11 cellular contexts compared by ENCODE assay signal in genomic region chr21:44941567-44941966, GRCh38. TPM values are rescaled to one million over a fixed set of nuclear protein-coding genes. Genes with fewer than 3 reads are reported as not detected.
A peak's percentile ranks its signal among the peaks of the same experiment; 100 is the strongest.
DNase-seq lines count a peak whose midpoint lies in the region; ATAC-seq and TF ChIP-seq lines count a peak whose summit lies in the region.
"Had no signal": no experiment of that assay in that cellular context is flagged by ENCODE, and none has a peak within 500 bp of the region (broad histone marks: within the 10 kb centered on the region; RNA-seq: fewer than 3 reads in every experiment).

No MANE protein-coding gene starts in this region.

- no peaks in the 10 kb centered on the region for H3K27me3 Mint-ChIP-seq in activated naive CD4-positive, alpha-beta T cell treated with anti-CD3 and anti-CD28 coated beads, Interleukin-2, amount 50 U/mL, for 24 hours
- no peaks in the 10 kb centered on the region for H3K27me3 Mint-ChIP-seq in activated T-helper 1 cell treated with anti-CD3 and anti-CD28 coated beads, Interleukin-12 subunit alpha, Interleukin-12 subunit beta, Interleukin-2, Interleukin-4 antibody, amounts not matched to agents 30 ng/mL and 10 ng/mL and 1 ng/mL, durations not matched to agents 14 hours and 24 hours and 36 hours (ENCODE audit: insufficient read depth)

- H3K4me1 Mint-ChIP-seq in activated naive CD4-positive, alpha-beta T cell treated with anti-CD3 and anti-CD28 coated beads, Interleukin-2, amount 50 U/mL, for 24 hours = peaks cover 55% of the 10 kb centered on the region
- peaks cover 35% of the 10 kb centered on the region for H3K4me1 Mint-ChIP-seq in activated T-helper 1 cell treated with anti-CD3 and anti-CD28 coated beads, Interleukin-12 subunit alpha, Interleukin-12 subunit beta, Interleukin-2, Interleukin-4 antibody, amounts not matched to agents 30 ng/mL and 10 ng/mL and 1 ng/mL, durations not matched to agents 14 hours and 24 hours and 36 hours (ENCODE audit: low read depth)

- no peak overlapping the region for H3K27ac Mint-ChIP-seq in activated naive CD4-positive, alpha-beta T cell treated with anti-CD3 and anti-CD28 coated beads, Interleukin-2, amount 50 U/mL, for 24 hours
- H3K27ac Mint-ChIP-seq in activated T-helper 1 cell treated with anti-CD3 and anti-CD28 coated beads, Interleukin-12 subunit alpha, Interleukin-12 subunit beta, Interleukin-2, Interleukin-4 antibody, amounts not matched to agents 30 ng/mL and 10 ng/mL and 1 ng/mL, durations not matched to agents 14 hours and 24 hours and 36 hours = no peak overlapping the region

- intact Hi-C loops in activated T-helper 1 cell treated with anti-CD3 and anti-CD28 coated beads, Interleukin-12 subunit alpha, Interleukin-12 subunit beta, Interleukin-2, Interleukin-4 antibody, amounts not matched to agents 30 ng/mL and 10 ng/mL and 1 ng/mL, durations not matched to agents 14 hours and 24 hours and 36 hours (cut with micrococcal nuclease) = no loop called here
- intact Hi-C loops in upper lobe of right lung (cut with DNase I) = no loop called here

- peaks cover 4% of the 10 kb centered on the region; the same call in 1 of the 2 replicates for H3K4me1 ChIP-seq in iPS-20b (ENCODE audit: insufficient read depth, low read length)
- peaks cover 15% of the 10 kb centered on the region for H3K4me1 ChIP-seq in upper lobe of right lung

- no peak overlapping the region for H3K27ac ChIP-seq in iPS-20b (ENCODE audit: low read length)
- H3K27ac ChIP-seq in upper lobe of right lung = no peak overlapping the region
- no peak overlapping the region for H3K27ac ChIP-seq in WERI-Rb-1
- H3K27ac ChIP-seq: C4-2B had no signal

- ATAC-seq in upper lobe of right lung (no peak), GM18520 (IDR thresholded peaks at IDR 0.05; ENCODE audit: unreplicated experiment) (no peak)

- no peaks in the 10 kb centered on the region for H3K9me3 Mint-ChIP-seq in activated naive CD4-positive, alpha-beta T cell treated with anti-CD3 and anti-CD28 coated beads, Interleukin-2, amount 50 U/mL, for 24 hours
- no peaks in the 10 kb centered on the region for H3K9me3 Mint-ChIP-seq in activated T-helper 1 cell treated with anti-CD3 and anti-CD28 coated beads, Interleukin-12 subunit alpha, Interleukin-12 subunit beta, Interleukin-2, Interleukin-4 antibody, amounts not matched to agents 30 ng/mL and 10 ng/mL and 1 ng/mL, durations not matched to agents 14 hours and 24 hours and 36 hours

- H3K36me3 ChIP-seq in iPS-20b (ENCODE audit: insufficient read depth, low read depth, low read length) (peaks cover 39% of the 10 kb centered on the region), upper lobe of right lung (peaks cover 15% of the 10 kb centered on the region), WERI-Rb-1 (peaks cover 64% of the 10 kb centered on the region)

- H3K27me3 ChIP-seq in iPS-20b (ENCODE audit: insufficient read depth, low read length) (no peaks in the 10 kb centered on the region), upper lobe of right lung (no peaks in the 10 kb centered on the region), WERI-Rb-1 (ENCODE audit: insufficient read depth, low read depth, severe bottlenecking) (no peaks in the 10 kb centered on the region)

- peaks cover 5% of the 10 kb centered on the region for H3K36me3 Mint-ChIP-seq in activated naive CD4-positive, alpha-beta T cell treated with anti-CD3 and anti-CD28 coated beads, Interleukin-2, amount 50 U/mL, for 24 hours
- H3K36me3 Mint-ChIP-seq in activated T-helper 1 cell treated with anti-CD3 and anti-CD28 coated beads, Interleukin-12 subunit alpha, Interleukin-12 subunit beta, Interleukin-2, Interleukin-4 antibody, amounts not matched to agents 30 ng/mL and 10 ng/mL and 1 ng/mL, durations not matched to agents 14 hours and 24 hours and 36 hours (ENCODE audit: low read depth) = peaks cover 31% of the 10 kb centered on the region

- DNase-seq in activated naive CD4-positive, alpha-beta T cell (lab: John Stamatoyannopoulos, UW) = no peak
- no peak for DNase-seq in activated T-helper 1 cell treated with anti-CD3 and anti-CD28 coated beads, Interleukin-12 subunit alpha, Interleukin-12 subunit beta, Interleukin-2, Interleukin-4 antibody, amounts not matched to agents 30 ng/mL and 10 ng/mL and 1 ng/mL, durations not matched to agents 14 hours and 24 hours and 36 hours (ENCODE audit: low spot score)
- DNase-seq in upper lobe of right lung (peak; percentile 54), NCI-H524 treated with DMSO at 0.1 percent for 48 hours (lab: John Stamatoyannopoulos, UW) (no peak), WERI-Rb-1 (no peak)
- DNase-seq: caudate nucleus; stimulated activated CD8-positive, alpha-beta memory T cell treated with anti-CD3 and anti-CD28 coated beads, Interleukin-4, amount 100 ng/mL, for 48 hours had no signal

- peak overlapping the region; percentile 99 for H3K4me3 Mint-ChIP-seq in activated naive CD4-positive, alpha-beta T cell treated with anti-CD3 and anti-CD28 coated beads, Interleukin-2, amount 50 U/mL, for 24 hours
- peak overlapping the region; percentile 91 for H3K4me3 Mint-ChIP-seq in activated T-helper 1 cell treated with anti-CD3 and anti-CD28 coated beads, Interleukin-12 subunit alpha, Interleukin-12 subunit beta, Interleukin-2, Interleukin-4 antibody, amounts not matched to agents 30 ng/mL and 10 ng/mL and 1 ng/mL, durations not matched to agents 14 hours and 24 hours and 36 hours

- H3K4me3 ChIP-seq in iPS-20b (ENCODE audit: low read length) = peak overlapping the region; percentile 87
- H3K4me3 ChIP-seq in upper lobe of right lung = no peak overlapping the region
- no peak overlapping the region for H3K4me3 ChIP-seq in WERI-Rb-1 (ENCODE audit: low read depth, low read length)

- H3K9me3 ChIP-seq in iPS-20b (ENCODE audit: insufficient read depth, low read depth, low read length) (no peaks in the 10 kb centered on the region), upper lobe of right lung (no peaks in the 10 kb centered on the region), WERI-Rb-1 (ENCODE audit: severe bottlenecking) (no peaks in the 10 kb centered on the region)

- H3K9ac ChIP-seq in iPS-20b (ENCODE audit: low read depth, low read length) = peak overlapping the region; percentile 82

- TF ChIP-seq CTCF in upper lobe of right lung (IDR thresholded peaks at IDR 0.05) (no peak), WERI-Rb-1 (IDR thresholded peaks at IDR 0.05; ENCODE audit: low read depth, low read length) (no peak)

RNA-seq across cellular contexts. Expression of gene SLX9, which starts 1.7 kb away (rescaled TPM):
- 83.4 and 84.7 TPM in 2 replicates for total RNA-seq in activated T-helper 1 cell treated with anti-CD3 and anti-CD28 coated beads, Interleukin-12 subunit alpha, Interleukin-12 subunit beta, Interleukin-2, Interleukin-4 antibody, amounts not matched to agents 30 ng/mL and 10 ng/mL and 1 ng/mL, durations not matched to agents 14 hours and 24 hours and 36 hours
- total RNA-seq in upper lobe of right lung = 22.8 TPM

RNA-seq across cellular contexts. Expression of gene ITGB2, which starts 20.9 kb away (rescaled TPM):
- total RNA-seq in activated T-helper 1 cell treated with anti-CD3 and anti-CD28 coated beads, Interleukin-12 subunit alpha, Interleukin-12 subunit beta, Interleukin-2, Interleukin-4 antibody, amounts not matched to agents 30 ng/mL and 10 ng/mL and 1 ng/mL, durations not matched to agents 14 hours and 24 hours and 36 hours = 292 and 294 TPM in 2 replicates
- total RNA-seq in upper lobe of right lung = 370 TPM
